32 cellular contexts compared by ENCODE assay signal in the genomic region with DNA sequence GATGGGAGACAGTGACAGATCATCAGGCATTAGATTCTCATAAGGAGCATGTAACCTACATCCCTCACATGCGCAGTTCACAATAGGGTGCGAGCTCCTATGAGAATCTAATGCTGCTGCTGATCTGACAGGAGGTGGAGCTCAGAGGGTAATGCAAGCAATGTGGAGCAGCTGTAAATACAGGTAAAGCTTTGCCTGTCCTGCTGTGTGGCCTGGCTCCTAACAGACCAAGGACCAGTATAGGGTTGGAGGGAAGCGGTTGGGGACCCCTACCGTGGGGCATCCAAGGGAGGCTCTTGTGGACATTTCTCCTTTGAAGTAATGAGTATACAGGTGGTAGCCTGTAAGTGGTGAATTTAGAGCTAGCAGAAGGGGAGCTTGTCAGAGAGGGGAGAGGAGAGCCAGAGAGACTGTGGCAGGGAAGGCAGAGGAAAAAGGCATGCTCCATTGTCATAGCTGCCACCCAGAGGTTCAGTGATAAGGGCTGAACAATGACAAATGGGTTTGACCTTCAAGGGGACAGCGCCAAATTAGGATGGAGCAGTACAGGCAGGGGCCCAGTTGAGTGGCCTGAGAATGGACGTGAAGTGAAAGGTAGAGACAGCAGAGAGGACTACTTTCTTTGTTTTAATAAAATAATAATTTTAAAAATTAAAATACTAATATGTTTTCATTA. TPM values are rescaled to one million over a fixed set of nuclear protein-coding genes. Genes with fewer than 3 reads are reported as not detected.
"Had no signal": no experiment of that assay in that cellular context is flagged by ENCODE, and none has a peak within 500 bp of the region (broad histone marks: within the 10 kb centered on the region; RNA-seq: fewer than 3 reads in every experiment).

No MANE protein-coding gene starts in this region.

- H3K4me1 ChIP-seq: sigmoid colon, vagina had no signal

- DNase-seq: activated B cell treated with CpG ODN at 0.5 μM for 24 hours; activated CD4-positive, alpha-beta T cell treated with anti-CD3 and anti-CD28 coated beads, Interleukin-2, amount 50 U/mL, for 4 hours; activated CD8-positive, alpha-beta memory T cell treated with anti-CD3 and anti-CD28 coated beads, Interleukin-2, amount 50 U/mL, for 48 hours; activated naive CD4-positive, alpha-beta T cell treated with anti-CD3 and anti-CD28 coated beads for 36 hours; activated naive CD8-positive, alpha-beta T cell treated with anti-CD3 and anti-CD28 coated beads, Interleukin-2, amount 50 U/mL, for 24 hours; activated T-cell treated with anti-CD3 and anti-CD28 coated beads, Interleukin-2, amount 50 U/mL, for 4 hours; anterior cingulate cortex; central memory CD4-positive, alpha-beta T cell; effector memory CD8-positive, alpha-beta T cell; foreskin melanocyte; hippocampal formation; kidney glomerular epithelial cell; mucosa of descending colon; occipital lobe; sigmoid colon; stimulated activated CD4-positive, alpha-beta T cell treated with anti-CD3 and anti-CD28 coated beads, Interleukin-15, amount 100 ng/mL, for 24 hours; T-cell; testis; trophoblast cell had no signal

- ATAC-seq: activated naive CD8-positive, alpha-beta T cell treated with anti-CD3 and anti-CD28 coated beads, Interleukin-2, amount 50 U/mL, for 24 hours; activated T-cell treated with anti-CD3 and anti-CD28 coated beads, Interleukin-2, amount 50 U/mL, for 4 hours; effector memory CD8-positive, alpha-beta T cell; esophagus mucosa; mucosa of descending colon; stimulated activated memory B cell treated with anti-CD40 and anti-IgM and Interleukin-4, amounts not matched to agents 10 μg/mL and 1 μg/mL and 100 μg/mL, for 72 hours had no signal

- H3K4me3 Mint-ChIP-seq: activated B cell treated with CpG ODN at 0.5 μM for 24 hours; activated CD4-positive, alpha-beta T cell treated with anti-CD3 and anti-CD28 coated beads for 36 hours; activated naive CD4-positive, alpha-beta T cell treated with anti-CD3 and anti-CD28 coated beads for 36 hours; activated naive CD8-positive, alpha-beta T cell treated with anti-CD3 and anti-CD28 coated beads, Interleukin-2, amount 50 U/mL, for 24 hours; activated T-cell treated with anti-CD3 and anti-CD28 coated beads, Interleukin-2, amount 50 U/mL, for 4 hours; brain; effector memory CD8-positive, alpha-beta T cell; memory B cell; neural crest cell; stimulated activated memory B cell treated with anti-CD40 and anti-IgM and Interleukin-4, amounts not matched to agents 10 μg/mL and 1 μg/mL and 100 μg/mL, for 72 hours; T-cell had no signal

- H3K36me3 Mint-ChIP-seq: brain; memory B cell; stimulated activated memory B cell treated with anti-CD40 and anti-IgM and Interleukin-4, amounts not matched to agents 10 μg/mL and 1 μg/mL and 100 μg/mL, for 72 hours; T-cell had no signal

- H3K4me1 Mint-ChIP-seq: activated B cell treated with CpG ODN at 0.5 μM for 24 hours; stimulated activated memory B cell treated with anti-CD40 and anti-IgM and Interleukin-4, amounts not matched to agents 10 μg/mL and 1 μg/mL and 100 μg/mL, for 72 hours had no signal

- H3K9me3 Mint-ChIP-seq: activated B cell treated with CpG ODN at 0.5 μM for 24 hours; activated naive CD4-positive, alpha-beta T cell treated with anti-CD3 and anti-CD28 coated beads for 36 hours; activated naive CD8-positive, alpha-beta T cell treated with anti-CD3 and anti-CD28 coated beads, Interleukin-2, amount 50 U/mL, for 24 hours; activated T-cell treated with anti-CD3 and anti-CD28 coated beads, Interleukin-2, amount 50 U/mL, for 4 hours; activated T-helper 2 cell treated with anti-CD3 and anti-CD28 coated beads, Interferon-gamma antibody, Interleukin-2, Interleukin-4, amounts not matched to agents 10 μg/mL and 5 μg/mL and 100 μg/mL, durations not matched to agents 14 hours and 24 hours and 36 hours; brain; effector memory CD8-positive, alpha-beta T cell; memory B cell; neural crest cell; stimulated activated memory B cell treated with anti-CD40 and anti-IgM and Interleukin-4, amounts not matched to agents 10 μg/mL and 1 μg/mL and 100 μg/mL, for 72 hours; T-cell had no signal

- H3K27ac ChIP-seq: sigmoid colon, testis, vagina had no signal

- H3K27ac Mint-ChIP-seq: activated B cell treated with CpG ODN at 0.5 μM for 24 hours; activated CD4-positive, alpha-beta T cell treated with anti-CD3 and anti-CD28 coated beads for 36 hours; activated naive CD4-positive, alpha-beta T cell treated with anti-CD3 and anti-CD28 coated beads for 36 hours; activated naive CD8-positive, alpha-beta T cell treated with anti-CD3 and anti-CD28 coated beads, Interleukin-2, amount 50 U/mL, for 24 hours; activated T-helper 2 cell treated with anti-CD3 and anti-CD28 coated beads, Interferon-gamma antibody, Interleukin-2, Interleukin-4, amounts not matched to agents 10 μg/mL and 5 μg/mL and 100 μg/mL, durations not matched to agents 14 hours and 24 hours and 36 hours; brain; effector memory CD8-positive, alpha-beta T cell; memory B cell; stimulated activated memory B cell treated with anti-CD40 and anti-IgM and Interleukin-4, amounts not matched to agents 10 μg/mL and 1 μg/mL and 100 μg/mL, for 72 hours; T-cell had no signal

- H3K27me3 Mint-ChIP-seq: activated B cell treated with CpG ODN at 0.5 μM for 24 hours; activated naive CD8-positive, alpha-beta T cell treated with anti-CD3 and anti-CD28 coated beads, Interleukin-2, amount 50 U/mL, for 24 hours; stimulated activated memory B cell treated with anti-CD40 and anti-IgM and Interleukin-4, amounts not matched to agents 10 μg/mL and 1 μg/mL and 100 μg/mL, for 72 hours had no signal

- H3K27me3 ChIP-seq: sigmoid colon, testis, vagina had no signal

- H3K36me3 ChIP-seq: sigmoid colon, vagina had no signal

- H3K9me3 ChIP-seq: mucosa of descending colon, sigmoid colon, testis, vagina had no signal

- H3K4me3 ChIP-seq: mucosa of descending colon, sigmoid colon, smooth muscle cell, testis, vagina had no signal

RNA-seq across cellular contexts. Expression of a gene that starts 46.7 kb away (rescaled TPM):
- total RNA-seq: dermis microvascular lymphatic vessel endothelial cell, esophagus mucosa, occipital lobe had no signal

RNA-seq across cellular contexts. Expression of a gene that starts 49.1 kb away (rescaled TPM):
- total RNA-seq: activated B cell treated with CpG ODN at 0.5 μM for 24 hours; activated CD4-positive, alpha-beta T cell treated with anti-CD3 and anti-CD28 coated beads for 36 hours; activated CD8-positive, alpha-beta memory T cell treated with anti-CD3 and anti-CD28 coated beads for 36 hours; activated naive CD4-positive, alpha-beta T cell treated with anti-CD3 and anti-CD28 coated beads for 36 hours; activated T-cell treated with anti-CD3 and anti-CD28 coated beads, Interleukin-2, amount 50 U/mL, for 4 hours; activated T-helper 2 cell treated with anti-CD3 and anti-CD28 coated beads, Interferon-gamma antibody, Interleukin-2, Interleukin-4, amounts not matched to agents 10 μg/mL and 5 μg/mL and 100 μg/mL, durations not matched to agents 14 hours and 24 hours and 36 hours; dermis microvascular lymphatic vessel endothelial cell; endothelial cell of umbilical vein; esophagus mucosa; liver; mucosa of descending colon; neural crest cell; sigmoid colon; smooth muscle cell; T-cell; vagina had no signal
- polyA plus RNA-seq: endothelial cell of umbilical vein had no signal
